In genomic region chrX:148381603-148382002, GRCh38 we compare ENCODE assay signal across 9 cellular contexts.
DNase-seq lines count a peak whose midpoint lies in the region; ATAC-seq, FAIRE-seq and TF ChIP-seq lines count a peak whose summit lies in the region.
"Had no signal": no experiment of that assay in that cellular context is flagged by ENCODE, and none has a peak within 500 bp of the region (broad histone marks: within the 10 kb centered on the region; RNA-seq: fewer than 3 reads in every experiment).

No MANE protein-coding gene starts in this region.

- POLR2A ChIA-PET in RWPE1 (lab: Yijun Ruan, JAX; ENCODE audit: low non-redundant PET): no interaction called here

- H3K27ac ChIP-seq in DOHH2 (ENCODE audit: low read depth, low read length): no peak overlapping the region
- H3K27ac ChIP-seq in astrocyte (ENCODE audit: low read depth, low read length): no peak overlapping the region
- H3K27ac ChIP-seq in RWPE1: no peak overlapping the region

- H3K9me3 Mint-ChIP-seq in astrocyte (ENCODE audit: unreplicated experiment): no peaks in the 10 kb centered on the region

- in situ Hi-C loops in GM13977 (cut with MboI; ENCODE audit: low pct_unique_long_range_greater_than_20kb, low sequenced_read_pairs, unreplicated experiment): no loop called here

- H3K4me3 ChIP-seq in DOHH2 (ENCODE audit: low read length) (peak overlapping the region; percentile 68), astrocyte (ENCODE audit: insufficient read depth, low read depth, low read length) (no peak overlapping the region)

- DNase-seq in astrocyte (ENCODE audit: low read depth) (no peak), GM19240 (ENCODE audit: insufficient read length, low spot score) (no peak), GM13977 (ENCODE audit: low spot score) (no peak), RWPE1 (ENCODE audit: low spot score) (no peak), HuH-7.5 (ENCODE audit: low spot score) (no peak)
- DNase-seq: GF-D8 had no signal

- H3K9me2 ChIP-seq in DOHH2 (replicated peaks; ENCODE audit: control insufficient read depth, low read length): no peaks in the 10 kb centered on the region

- no peak overlapping the region for H2AFZ ChIP-seq in astrocyte (ENCODE audit: low read depth, low read length)

- CTCF ChIA-PET in RWPE1 (lab: Yijun Ruan, JAX): no interaction called here

- no peaks in the 10 kb centered on the region for H3F3A ChIP-seq in DOHH2 (ENCODE audit: control insufficient read depth, insufficient read depth)

- no peaks in the 10 kb centered on the region for H3K36me3 Mint-ChIP-seq in astrocyte (ENCODE audit: low read depth, unreplicated experiment)

- H3K4me1 ChIP-seq in DOHH2 (ENCODE audit: control insufficient read depth, low read length) (peaks cover 27% of the 10 kb centered on the region), astrocyte (ENCODE audit: insufficient read depth, low read length) (no peaks in the 10 kb centered on the region)

- peak overlapping the region; percentile 84 for H3K4me2 ChIP-seq in DOHH2 (ENCODE audit: low read length)
- H3K4me2 ChIP-seq in astrocyte (ENCODE audit: low read length): peak overlapping the region; percentile 41

- H3K4me3 Mint-ChIP-seq in astrocyte (ENCODE audit: unreplicated experiment): no peak overlapping the region

- H4K20me1 ChIP-seq in DOHH2 (ENCODE audit: control insufficient read depth, insufficient read depth, low read depth, low read length): no peaks in the 10 kb centered on the region
- H4K20me1 ChIP-seq in astrocyte (ENCODE audit: insufficient read depth, low read length): no peaks in the 10 kb centered on the region

- H3K4me1 Mint-ChIP-seq in astrocyte (ENCODE audit: low read depth, unreplicated experiment): peaks cover 23% of the 10 kb centered on the region

- H3K27me3 ChIP-seq in DOHH2 (ENCODE audit: control insufficient read depth, low read length): no peaks in the 10 kb centered on the region
- H3K27me3 ChIP-seq in astrocyte (ENCODE audit: insufficient read depth, low read length): no peaks in the 10 kb centered on the region

- no peak overlapping the region for H3K9ac ChIP-seq in astrocyte (ENCODE audit: low read length)

- TF ChIP-seq CTCF in DOHH2 (IDR thresholded peaks at IDR 0.05; ENCODE audit: low read depth, low read length, poor library complexity, severe bottlenecking): no peak
- no peak for TF ChIP-seq CTCF in astrocyte (IDR thresholded peaks at IDR 0.05; ENCODE audit: insufficient read depth, low read depth, low read length)
- no peak for TF ChIP-seq CTCF in GM13977 (IDR thresholded peaks at IDR 0.05; ENCODE audit: extremely low read depth, insufficient read depth, missing control alignments)
- TF ChIP-seq CTCF in RWPE1 (conservative IDR thresholded peaks at IDR 0.05; ENCODE audit: low read depth): no peak

- no peaks in the 10 kb centered on the region for H3K79me2 ChIP-seq in DOHH2 (ENCODE audit: control insufficient read depth, low read length)
- no peaks in the 10 kb centered on the region for H3K79me2 ChIP-seq in astrocyte (ENCODE audit: insufficient read depth, low read length)

- H3K27me3 Mint-ChIP-seq in astrocyte (ENCODE audit: low read depth, unreplicated experiment): no peaks in the 10 kb centered on the region

- FAIRE-seq in astrocyte (lab: Jason Lieb, UNC): no peak

- H3K9me3 ChIP-seq in DOHH2 (ENCODE audit: control insufficient read depth, insufficient read depth, low read length) (no peaks in the 10 kb centered on the region), astrocyte (ENCODE audit: insufficient read depth, low read depth, low read length) (no peaks in the 10 kb centered on the region)

- peak overlapping the region; percentile 95 for H3K27ac Mint-ChIP-seq in astrocyte (ENCODE audit: unreplicated experiment)

- H3K36me3 ChIP-seq in DOHH2 (ENCODE audit: control insufficient read depth, low read length) (no peaks in the 10 kb centered on the region), astrocyte (ENCODE audit: insufficient read depth, low read length) (no peaks in the 10 kb centered on the region)

- ATAC-seq in GM21360 (IDR thresholded peaks at IDR 0.05; ENCODE audit: unreplicated experiment): peak; percentile 19
- ATAC-seq in HG03354 (IDR thresholded peaks at IDR 0.05; ENCODE audit: poor library complexity, severe bottlenecking, unreplicated experiment): peak; percentile 40
